1 cellular context compared by ENCODE assay signal in the genomic region with DNA sequence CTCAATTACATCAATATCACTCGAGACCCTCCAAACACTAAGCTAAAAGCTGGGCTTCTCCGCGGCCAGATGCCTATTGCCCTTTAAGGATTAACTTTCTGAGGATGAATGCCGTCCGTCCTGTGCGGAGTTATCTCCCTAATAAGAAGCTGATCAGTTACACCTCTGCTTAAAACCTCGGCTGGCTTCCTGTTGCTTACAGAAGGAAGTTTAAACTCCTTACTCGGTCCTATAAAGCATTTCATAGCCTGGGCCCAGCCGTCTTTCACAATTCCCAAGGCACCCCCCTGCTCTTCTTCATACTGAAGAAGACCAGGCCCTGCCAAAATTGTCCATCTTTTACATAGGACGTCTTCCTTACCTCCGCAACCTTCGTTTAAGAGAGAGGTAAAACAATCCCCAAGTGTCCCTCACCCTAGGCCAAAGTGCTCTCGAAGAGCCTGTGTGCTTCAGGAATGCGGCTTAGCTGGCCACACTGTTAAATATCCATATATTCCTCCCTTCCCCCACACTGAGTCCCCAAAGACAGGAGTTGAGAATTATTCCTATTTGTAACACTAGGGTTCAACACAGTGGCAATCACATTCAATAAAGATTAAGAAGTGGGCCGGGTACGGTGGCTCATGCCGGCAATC.
A peak's percentile ranks its signal among the peaks of the same experiment; 100 is the strongest.
TF ChIP-seq lines count a peak whose summit lies in the region.

No MANE protein-coding gene starts in this region.

TF ChIP-seq in H1, 55 proteins besides CTCF, POLR2A, EP300 and RAD21 (continued from another document):
- TF ChIP-seq RBBP5 (IDR thresholded peaks at IDR 0.05; ENCODE audit: borderline replicate concordance, low read depth, low read length) (peak; percentile 65; the same call in 1 of the 2 replicates), SIRT6 (IDR thresholded peaks at IDR 0.05; ENCODE audit: low read length) (no peak), YY1 (IDR thresholded peaks at IDR 0.05; ENCODE audit: low read depth, low read length) (no peak), RNF2 (IDR thresholded peaks at IDR 0.05; ENCODE audit: borderline replicate concordance, low read depth, low read length, missing control alignments, poor library complexity, severe bottlenecking) (no peak), HDAC6 (IDR thresholded peaks at IDR 0.05; ENCODE audit: low read depth, low read length) (no peak), SP2 (IDR thresholded peaks at IDR 0.05; ENCODE audit: low read length) (no peak), CHD2 (IDR thresholded peaks at IDR 0.05; ENCODE audit: low read length) (no peak), SP1 (IDR thresholded peaks at IDR 0.05; ENCODE audit: low read depth, low read length) (peak; percentile 67), CREB1 (IDR thresholded peaks at IDR 0.05) (no peak), JUND (IDR thresholded peaks at IDR 0.05; ENCODE audit: low read length) (no peak), RXRA (IDR thresholded peaks at IDR 0.05; ENCODE audit: insufficient read depth, low read depth, low read length) (no peak), TEAD4 (IDR thresholded peaks at IDR 0.05; ENCODE audit: low read depth, low read length) (peak; percentile 78; the same call in 1 of the 2 replicates)
- TF ChIP-seq, protein P1, sequence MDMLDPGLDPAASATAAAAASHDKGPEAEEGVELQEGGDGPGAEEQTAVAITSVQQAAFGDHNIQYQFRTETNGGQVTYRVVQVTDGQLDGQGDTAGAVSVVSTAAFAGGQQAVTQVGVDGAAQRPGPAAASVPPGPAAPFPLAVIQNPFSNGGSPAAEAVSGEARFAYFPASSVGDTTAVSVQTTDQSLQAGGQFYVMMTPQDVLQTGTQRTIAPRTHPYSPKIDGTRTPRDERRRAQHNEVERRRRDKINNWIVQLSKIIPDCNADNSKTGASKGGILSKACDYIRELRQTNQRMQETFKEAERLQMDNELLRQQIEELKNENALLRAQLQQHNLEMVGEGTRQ (IDR thresholded peaks at IDR 0.05; ENCODE audit: low read length) = no peak
